35 cellular contexts compared by ENCODE assay signal in the genomic region with DNA sequence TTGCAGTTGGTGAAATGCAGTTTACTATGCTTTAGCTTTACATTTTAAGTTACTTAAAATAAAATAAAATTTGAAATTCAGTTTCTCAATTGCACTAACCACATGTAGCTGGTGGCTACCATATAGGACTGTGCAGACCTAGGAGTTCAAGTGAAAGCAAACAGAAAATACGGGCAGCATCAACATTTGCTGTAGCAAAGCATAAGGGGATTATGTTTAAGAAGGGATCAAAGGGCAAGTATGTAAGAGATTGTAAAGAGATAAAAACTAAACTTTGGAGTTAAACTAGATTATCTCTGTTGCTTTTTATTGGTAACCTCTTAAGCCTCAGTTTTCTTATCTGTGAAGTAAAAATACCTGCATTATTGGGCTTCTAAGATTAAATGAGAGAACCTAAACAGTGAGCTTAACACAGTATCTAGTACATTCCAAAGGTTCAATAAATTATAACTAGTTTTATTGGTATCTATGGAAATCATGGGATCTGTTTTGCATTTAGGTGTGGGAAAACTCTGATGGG.
"Had no signal": no experiment of that assay in that cellular context is flagged by ENCODE, and none has a peak within 500 bp of the region (broad histone marks: within the 10 kb centered on the region; RNA-seq: fewer than 3 reads in every experiment).

No MANE protein-coding gene starts in this region.

- H3K9me3 ChIP-seq: adrenal gland, ascending aorta, gastroesophageal sphincter, left lung, stomach, thyroid gland, upper lobe of left lung had no signal

- FAIRE-seq: TTC549 had no signal

- H3K4me1 ChIP-seq: adrenal gland, ascending aorta, gastroesophageal sphincter, left lung, stomach, thyroid gland, upper lobe of left lung had no signal

- H3K9me3 Mint-ChIP-seq: brain; immature natural killer cell; nephron; stimulated activated naive B cell treated with anti-CD40 and anti-IgM and Interleukin-4, amounts not matched to agents 10 μg/mL and 1 μg/mL and 100 μg/mL, for 72 hours; T-helper 1 cell treated with Interleukin-12 subunit alpha and Interleukin-12 subunit beta and Interleukin-4 antibody, amounts not matched to agents 30 μg/mL and 1 μg/mL, for 36 hours had no signal

- ATAC-seq: activated CD4-positive, CD25-positive, alpha-beta regulatory T cell treated with anti-CD3 and anti-CD28 coated beads, Interleukin-2, amount 50 U/mL, for 24 hours; effector memory CD8-positive, alpha-beta T cell; gastroesophageal sphincter; left lung; sciatic nerve; stimulated activated naive B cell treated with anti-CD40 and anti-IgM and Interleukin-4, amounts not matched to agents 10 μg/mL and 1 μg/mL and 100 μg/mL, for 72 hours had no signal

- H3K36me3 Mint-ChIP-seq: brain; stimulated activated naive B cell treated with anti-CD40 and anti-IgM and Interleukin-4, amounts not matched to agents 10 μg/mL and 1 μg/mL and 100 μg/mL, for 72 hours had no signal

- DNase-seq: activated CD4-positive, alpha-beta T cell treated with anti-CD3 and anti-CD28 coated beads for 48 hours; activated CD4-positive, alpha-beta T cell treated with anti-CD3 and anti-CD28 coated beads, Interleukin-2, amount 50 U/mL, for 48 hours; activated CD8-positive, alpha-beta memory T cell treated with anti-CD3 and anti-CD28 coated beads for 24 hours; activated effector memory CD4-positive, alpha-beta T cell treated with Interleukin-2 at 50 U/mL for 16 hours; activated naive CD4-positive, alpha-beta T cell treated with Interleukin-2 at 50 U/mL for 16 hours; adrenal gland; cerebellar nuclear complex; cortex of kidney; effector memory CD8-positive, alpha-beta T cell; erythroblast; head of caudate nucleus; hypothalamus; immature natural killer cell; kidney glomerular epithelial cell; left lung; stimulated activated CD4-positive, alpha-beta T cell treated with anti-CD3 and anti-CD28 coated beads, Interleukin-15, amount 100 ng/mL, for 24 hours; stimulated activated CD4-positive, alpha-beta T cell treated with anti-CD3 and anti-CD28 coated beads, Interleukin-2, amount 100 ng/mL, for 24 hours; stimulated activated naive B cell treated with anti-CD40 and anti-IgM and Interleukin-4, amounts not matched to agents 10 μg/mL and 1 μg/mL and 100 μg/mL, for 72 hours; stomach; T-helper 9 cell; thyroid gland; upper lobe of left lung had no signal

- H3K36me3 ChIP-seq: adrenal gland, cardiac muscle cell had no signal

- H3K4me3 ChIP-seq: adrenal gland, ascending aorta, cardiac muscle cell, gastroesophageal sphincter, left lung, lung, skin epidermis, stomach, thyroid gland, upper lobe of left lung had no signal

- H3K4me1 Mint-ChIP-seq: brain; immature natural killer cell; nephron; stimulated activated naive B cell treated with anti-CD40 and anti-IgM and Interleukin-4, amounts not matched to agents 10 μg/mL and 1 μg/mL and 100 μg/mL, for 72 hours had no signal

- H3K4me3 Mint-ChIP-seq: activated naive CD8-positive, alpha-beta T cell; brain; effector memory CD8-positive, alpha-beta T cell; immature natural killer cell; nephron; stimulated activated naive B cell treated with anti-CD40 and anti-IgM and Interleukin-4, amounts not matched to agents 10 μg/mL and 1 μg/mL and 100 μg/mL, for 72 hours; T-helper 1 cell treated with Interleukin-12 subunit alpha and Interleukin-12 subunit beta and Interleukin-4 antibody, amounts not matched to agents 30 μg/mL and 1 μg/mL, for 36 hours had no signal

- H3K27ac Mint-ChIP-seq: activated naive CD8-positive, alpha-beta T cell; brain; effector memory CD8-positive, alpha-beta T cell; immature natural killer cell; nephron; progenitor cell of endocrine pancreas; stimulated activated naive B cell treated with anti-CD40 and anti-IgM and Interleukin-4, amounts not matched to agents 10 μg/mL and 1 μg/mL and 100 μg/mL, for 72 hours; T-helper 1 cell treated with Interleukin-12 subunit alpha and Interleukin-12 subunit beta and Interleukin-4 antibody, amounts not matched to agents 30 μg/mL and 1 μg/mL, for 36 hours had no signal

- H3K27me3 Mint-ChIP-seq: activated naive CD8-positive, alpha-beta T cell; progenitor cell of endocrine pancreas; stimulated activated naive B cell treated with anti-CD40 and anti-IgM and Interleukin-4, amounts not matched to agents 10 μg/mL and 1 μg/mL and 100 μg/mL, for 72 hours had no signal
